ENCODE assay signal across 29 cellular contexts in the genomic region with DNA sequence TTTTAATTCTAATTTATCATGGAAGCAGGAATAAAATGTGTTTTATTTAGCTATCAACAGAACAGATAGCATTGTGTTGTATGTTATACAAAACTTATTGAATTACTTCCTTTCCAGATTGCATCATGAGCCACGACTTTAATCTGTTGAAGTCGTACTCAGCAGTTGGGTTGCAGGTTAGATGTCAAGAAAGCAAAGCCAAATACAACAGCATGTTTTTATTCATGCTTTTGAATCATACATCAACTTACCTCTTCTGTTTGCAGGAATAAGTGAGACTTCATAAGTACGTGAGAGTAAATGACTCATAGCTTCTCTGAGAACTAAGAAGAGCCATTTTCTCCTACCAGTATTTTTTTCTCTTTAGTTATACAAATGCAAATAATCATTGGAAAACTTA.
"Had no signal": no experiment of that assay in that cellular context is flagged by ENCODE, and none has a peak within 500 bp of the region (broad histone marks: within the 10 kb centered on the region; RNA-seq: fewer than 3 reads in every experiment).

No MANE protein-coding gene starts in this region.

- H3K36me3 ChIP-seq: esophagus muscularis mucosa, heart right ventricle, left lung, lower lobe of right lung, neural progenitor cell, spleen, thyroid gland, upper lobe of right lung had no signal

- H3K9ac ChIP-seq: neural progenitor cell had no signal

- H3K27me3 ChIP-seq: esophagus muscularis mucosa, foreskin keratinocyte, heart right ventricle, left lung, neural progenitor cell, spleen, thyroid gland, upper lobe of right lung had no signal

- H3K27ac ChIP-seq: esophagus muscularis mucosa, foreskin keratinocyte, heart right ventricle, left lung, lower lobe of right lung, neural progenitor cell, spleen, thyroid gland, upper lobe of right lung had no signal

- H3K9me3 ChIP-seq: esophagus muscularis mucosa, left lung, lower lobe of right lung, thyroid gland, upper lobe of right lung had no signal

- DNase-seq: activated CD4-positive, alpha-beta memory T cell treated with anti-CD3 and anti-CD28 coated beads, Interleukin-2, amount 10 ng/mL, durations not matched to agents 7 days and 5 days; activated CD4-positive, alpha-beta T cell treated with anti-CD3 and anti-CD28 coated beads, Interleukin-2, amount 10 ng/mL, durations not matched to agents 7 days and 5 days; activated CD4-positive, CD25-positive, alpha-beta regulatory T cell treated with anti-CD3 and anti-CD28 coated beads, Interleukin-2, amount 50 U/mL, for 72 hours; activated CD8-positive, alpha-beta memory T cell treated with anti-CD3 and anti-CD28 coated beads, Interleukin-2, amount 50 U/mL, for 48 hours; activated gamma-delta T cell treated with Interleukin-2 at 50 U/mL for 16 hours; activated naive CD8-positive, alpha-beta T cell treated with anti-CD3 and anti-CD28 coated beads, Interleukin-2, amount 50 U/mL, for 24 hours; activated T-cell treated with anti-CD3 and anti-CD28 coated beads, Interleukin-2, amount 50 U/mL, for 4 hours; anterior cingulate cortex; caudate nucleus; foreskin keratinocyte; heart right ventricle; left lung; lower lobe of right lung; mesenchymal stem cell; natural killer cell; occipital lobe; posterior cingulate gyrus; right cardiac atrium; spleen; stimulated activated CD4-positive, alpha-beta T cell treated with anti-CD3 and anti-CD28 coated beads, Interleukin-4, amount 100 ng/mL, for 24 hours; stimulated activated naive CD8-positive, alpha-beta T cell treated with anti-CD3 and anti-CD28 coated beads, Interleukin-15, amount 100 ng/mL, for 72 hours; T-helper 2 cell; thyroid gland; upper lobe of right lung had no signal

- H3K4me3 ChIP-seq: esophagus muscularis mucosa, heart right ventricle, left lung, lower lobe of right lung, neural progenitor cell, spleen, thyroid gland, upper lobe of right lung had no signal

- H2AFZ ChIP-seq: neural progenitor cell had no signal

- H3K4me1 ChIP-seq: esophagus muscularis mucosa, foreskin keratinocyte, heart right ventricle, left lung, lower lobe of right lung, neural progenitor cell, spleen, thyroid gland, upper lobe of right lung had no signal

- H3K4me2 ChIP-seq: neural progenitor cell had no signal

- ATAC-seq: activated naive CD8-positive, alpha-beta T cell treated with anti-CD3 and anti-CD28 coated beads, Interleukin-2, amount 50 U/mL, for 24 hours; activated T-cell treated with anti-CD3 and anti-CD28 coated beads, Interleukin-2, amount 50 U/mL, for 4 hours; activated T-helper 17 cell treated with anti-CD3 and anti-CD28 coated beads, Interleukin-2, amount 50 U/mL, for 72 hours; foreskin keratinocyte; heart right ventricle; left lung; lower lobe of right lung; natural killer cell; right cardiac atrium; SK-N-SH treated with all-trans-retinoic acid at 6 μM for 48 hours; stimulated activated effector memory CD8-positive, alpha-beta T cell treated with anti-CD3 and anti-CD28 coated beads, Interleukin-12 subunit alpha, Interleukin-12 subunit beta, amount 100 ng/mL, for 72 hours; stimulated activated naive CD8-positive, alpha-beta T cell treated with anti-CD3 and anti-CD28 coated beads, Interleukin-15, amount 100 ng/mL, for 72 hours; upper lobe of right lung had no signal
